ENCODE assay signal across 27 cellular contexts in genomic region chr12:131979606-131980005, GRCh38.
"Had no signal": no experiment of that assay in that cellular context is flagged by ENCODE, and none has a peak within 500 bp of the region (broad histone marks: within the 10 kb centered on the region; RNA-seq: fewer than 3 reads in every experiment).

No MANE protein-coding gene starts in this region.

- H3K27me3 ChIP-seq: neural progenitor cell, pancreas, right lobe of liver, sigmoid colon, stomach, thyroid gland, tibial nerve, upper lobe of right lung, uterus had no signal

- H3K27ac Mint-ChIP-seq: natural killer cell; nephron; neural progenitor cell; stimulated activated naive CD8-positive, alpha-beta T cell treated with anti-CD3 and anti-CD28 coated beads, Interleukin-15, Interleukin-2, amounts not matched to agents 100 ng/mL and 50 ng/mL, for 24 hours; type B pancreatic cell had no signal

- H3K4me3 ChIP-seq: neural progenitor cell, pancreas, prostate gland, right lobe of liver, sigmoid colon, stomach, thoracic aorta, thyroid gland, tibial nerve, upper lobe of right lung, uterus had no signal

- FAIRE-seq: pancreas, small intestine had no signal

- H3K9ac ChIP-seq: neural progenitor cell had no signal

- H3K27me3 Mint-ChIP-seq: naive thymus-derived CD4-positive, alpha-beta T cell; stimulated activated naive B cell treated with anti-CD40 and anti-IgM and Interleukin-4, amounts not matched to agents 10 μg/mL and 1 μg/mL and 100 μg/mL, for 72 hours; stimulated activated naive CD8-positive, alpha-beta T cell treated with anti-CD3 and anti-CD28 coated beads, Interleukin-15, Interleukin-2, amounts not matched to agents 100 ng/mL and 50 ng/mL, for 24 hours; type B pancreatic cell had no signal

- H3K4me1 ChIP-seq: neural progenitor cell, pancreas, prostate gland, right lobe of liver, sigmoid colon, stomach, upper lobe of right lung, uterus had no signal

- DNase-seq: natural killer cell; occipital lobe; pancreas; retina; right cardiac atrium; right lobe of liver; sigmoid colon; stimulated activated CD4-positive, alpha-beta T cell treated with anti-CD3 and anti-CD28 coated beads, Interleukin-15, amount 100 ng/mL, for 24 hours; stimulated activated CD4-positive, alpha-beta T cell treated with anti-CD3 and anti-CD28 coated beads, Interleukin-2, amount 100 ng/mL, for 24 hours; stimulated activated CD4-positive, alpha-beta T cell treated with anti-CD3 and anti-CD28 coated beads, Interleukin-2, amount 100 ng/mL, for 48 hours; stimulated activated CD4-positive, alpha-beta T cell treated with anti-CD3 and anti-CD28 coated beads, Interleukin-4, amount 100 ng/mL, for 24 hours; stimulated activated naive B cell treated with anti-CD40 and anti-IgM and Interleukin-4, amounts not matched to agents 10 μg/mL and 1 μg/mL and 100 μg/mL, for 72 hours; stimulated activated naive CD4-positive, alpha-beta T cell treated with Interleukin-2 at 50 U/mL for 16 hours; stomach; thyroid gland; upper lobe of right lung; uterus had no signal

- H3K4me2 ChIP-seq: neural progenitor cell had no signal

- H3K27ac ChIP-seq: neural progenitor cell, pancreas, prostate gland, right lobe of liver, sigmoid colon, stomach, thoracic aorta, thyroid gland, tibial nerve, upper lobe of right lung, uterus had no signal

- H3K4me3 Mint-ChIP-seq: naive thymus-derived CD4-positive, alpha-beta T cell; natural killer cell; nephron; neural progenitor cell; stimulated activated effector memory CD8-positive, alpha-beta T cell treated with anti-CD3 and anti-CD28 coated beads, Interleukin-12 subunit alpha, Interleukin-12 subunit beta, amount 100 ng/mL, for 72 hours; stimulated activated naive B cell treated with anti-CD40 and anti-IgM and Interleukin-4, amounts not matched to agents 10 μg/mL and 1 μg/mL and 100 μg/mL, for 72 hours; stimulated activated naive CD8-positive, alpha-beta T cell treated with anti-CD3 and anti-CD28 coated beads, Interleukin-15, Interleukin-2, amounts not matched to agents 100 ng/mL and 50 ng/mL, for 24 hours; type B pancreatic cell had no signal

- H3K9me3 Mint-ChIP-seq: naive thymus-derived CD4-positive, alpha-beta T cell; natural killer cell; neural progenitor cell; stimulated activated effector memory CD8-positive, alpha-beta T cell treated with anti-CD3 and anti-CD28 coated beads, Interleukin-12 subunit alpha, Interleukin-12 subunit beta, amount 100 ng/mL, for 72 hours; stimulated activated naive B cell treated with anti-CD40 and anti-IgM and Interleukin-4, amounts not matched to agents 10 μg/mL and 1 μg/mL and 100 μg/mL, for 72 hours; stimulated activated naive CD8-positive, alpha-beta T cell treated with anti-CD3 and anti-CD28 coated beads, Interleukin-15, Interleukin-2, amounts not matched to agents 100 ng/mL and 50 ng/mL, for 24 hours; type B pancreatic cell had no signal

- H3K36me3 ChIP-seq: neural progenitor cell, uterus had no signal

- H3K9me3 ChIP-seq: pancreas, prostate gland, right lobe of liver, sigmoid colon, stomach, thoracic aorta, thyroid gland, tibial nerve, upper lobe of right lung, uterus had no signal

- H2AFZ ChIP-seq: neural progenitor cell had no signal

- H3K4me1 Mint-ChIP-seq: nephron, neural progenitor cell had no signal

- ATAC-seq: naive thymus-derived CD4-positive, alpha-beta T cell; natural killer cell; pancreas; right cardiac atrium; right lobe of liver; stimulated activated effector memory CD8-positive, alpha-beta T cell treated with anti-CD3 and anti-CD28 coated beads, Interleukin-12 subunit alpha, Interleukin-12 subunit beta, amount 100 ng/mL, for 72 hours; stimulated activated naive B cell treated with anti-CD40 and anti-IgM and Interleukin-4, amounts not matched to agents 10 μg/mL and 1 μg/mL and 100 μg/mL, for 72 hours; upper lobe of right lung had no signal
